Comparison of ENCODE assay signal across 9 cellular contexts in the genomic region with DNA sequence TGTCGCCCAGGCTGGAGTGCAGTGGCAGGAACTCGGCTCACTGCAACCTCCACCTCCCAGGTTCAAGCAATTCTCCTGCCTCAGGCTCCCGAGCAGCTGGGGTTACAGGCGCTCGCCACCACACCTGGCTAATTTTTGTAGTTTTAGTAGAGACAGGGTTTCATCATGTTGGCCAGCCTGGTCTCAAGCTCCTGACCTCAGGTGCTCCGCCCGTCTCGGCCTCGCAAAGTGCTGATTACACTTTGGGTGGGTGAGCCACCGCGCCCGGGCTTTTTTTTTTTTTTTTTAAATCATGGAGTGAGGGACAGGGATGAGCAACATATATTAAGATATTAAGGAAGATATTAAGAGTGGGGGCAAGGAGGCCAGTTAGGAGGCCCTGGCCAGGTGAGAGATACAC. TPM values are rescaled to one million over a fixed set of nuclear protein-coding genes. Genes with fewer than 3 reads are reported as not detected.
DNase-seq lines count a peak whose midpoint lies in the region; ATAC-seq and TF ChIP-seq lines count a peak whose summit lies in the region.
"Not testable (repeated sequence)": the region's sequence is repeated elsewhere in the genome, so short reads cannot be mapped to it uniquely, and the experiment has no call there.
"Had no signal": no experiment of that assay in that cellular context is flagged by ENCODE, and none has a peak within 500 bp of the region (broad histone marks: within the 10 kb centered on the region; RNA-seq: fewer than 3 reads in every experiment).

No MANE protein-coding gene starts in this region.

- POLR2A ChIA-PET in RWPE1 (lab: Yijun Ruan, JAX; ENCODE audit: low non-redundant PET) = interaction anchor here (0.7 to 1.7 kb wide), 3 partner anchors 48 to 625 kb away, joined by 3 to 5 read pairs (median 3); no protein-coding TSS in a partner anchor
- POLR2A ChIA-PET in naive thymus-derived CD4-positive, alpha-beta T cell (lab: Charles Lee) = interaction anchor here (0.7 to 7.8 kb wide), 6 partner anchors 8 to 632 kb away, joined by 3 to 74 read pairs (median 16); a partner anchor contains a TSS

- H3K27ac ChIP-seq in C4-2B = peak overlapping the region; percentile 78
- peak overlapping the region; percentile 72 for H3K27ac ChIP-seq in HL-60 (replicated peaks)
- H3K27ac ChIP-seq in RWPE1 = peak overlapping the region; percentile 50
- H3K27ac ChIP-seq in left ventricle myocardium inferior (replicated peaks) = not testable (repeated sequence)
- peak overlapping the region; percentile 79 for H3K27ac ChIP-seq in naive thymus-derived CD4-positive, alpha-beta T cell (ENCODE audit: low read depth, low read length)
- H3K27ac ChIP-seq in spleen = peak overlapping the region in 4 of 8 donors; percentile 90 to 97 (median 94)

- CTCF ChIA-PET in RWPE1 (lab: Yijun Ruan, JAX) = interaction anchor here (0.6 to 2.0 kb wide), 3 partner anchors 45 to 645 kb away, joined by 3 to 6 read pairs (median 3); no protein-coding TSS in a partner anchor
- CTCF ChIA-PET in naive thymus-derived CD4-positive, alpha-beta T cell (lab: Charles Lee) = interaction anchor here (0.6 to 0.9 kb wide), 2 partner anchors 252 to 546 kb away, joined by 3 to 5 read pairs; no protein-coding TSS in a partner anchor

- TF ChIP-seq POLR2A in spleen (IDR thresholded peaks at IDR 0.05) = not testable (repeated sequence)

- not testable (repeated sequence) for TF ChIP-seq CTCF in C4-2B (conservative IDR thresholded peaks at IDR 0.05); HL-60 (IDR thresholded peaks at IDR 0.05; ENCODE audit: insufficient read depth, low read length); RWPE1 (conservative IDR thresholded peaks at IDR 0.05; ENCODE audit: low read depth); left ventricle myocardium inferior (IDR thresholded peaks at IDR 0.05; ENCODE audit: borderline replicate concordance); spleen (IDR thresholded peaks at IDR 0.05 in 8 of 11, conservative IDR thresholded peaks at IDR 0.05 in 3 of 11)

- intact Hi-C loops in left ventricle myocardium inferior (cut with micrococcal nuclease); spleen (cut with DNase I; ENCODE audit: low total_unique reads): not testable (repeated sequence)
- intact Hi-C loops in naive thymus-derived CD4-positive, alpha-beta T cell (cut with micrococcal nuclease) = loop anchor here (5.0 to 10.0 kb wide), 5 partner anchors 455 to 1287 kb away; a partner anchor contains a TSS

- not testable (repeated sequence) for H3K27me3 ChIP-seq in HL-60 (ENCODE audit: insufficient read depth, poor library complexity, severe bottlenecking); left ventricle myocardium inferior (ENCODE audit: low read depth); naive thymus-derived CD4-positive, alpha-beta T cell (ENCODE audit: control insufficient read depth in 2 of 2, insufficient read depth in 2 of 2, low read length in 2 of 2); spleen (replicated peaks in 1 of 7)

- not testable (repeated sequence) for H3K27me3 Mint-ChIP-seq in activated T-cell treated with anti-CD3 and anti-CD28 coated beads, Interleukin-2, amount 50 U/mL, for 24 hours; central memory CD8-positive, alpha-beta T cell; naive thymus-derived CD4-positive, alpha-beta T cell

- WGBS in spleen, 5 donors = 86 to 95% (median 92%) methylated on average over 12 of the region's 12 CpGs

- H3K27ac Mint-ChIP-seq in activated T-cell treated with anti-CD3 and anti-CD28 coated beads, Interleukin-2, amount 50 U/mL, for 24 hours = peak overlapping the region; percentile 98
- H3K27ac Mint-ChIP-seq in central memory CD8-positive, alpha-beta T cell (ENCODE audit: low read depth) = peak overlapping the region; percentile 99
- peak overlapping the region; percentile 85 to 99 (median 98) for H3K27ac Mint-ChIP-seq in naive thymus-derived CD4-positive, alpha-beta T cell

- H3K9me3 ChIP-seq in left ventricle myocardium inferior (replicated peaks); naive thymus-derived CD4-positive, alpha-beta T cell (ENCODE audit: control insufficient read depth in 2 of 3, low read length in 3 of 3); spleen: not testable (repeated sequence)

- peaks cover 56% of the 10 kb centered on the region for H3K4me1 Mint-ChIP-seq in activated T-cell treated with anti-CD3 and anti-CD28 coated beads, Interleukin-2, amount 50 U/mL, for 24 hours (ENCODE audit: low read depth)
- peaks cover 50% of the 10 kb centered on the region for H3K4me1 Mint-ChIP-seq in central memory CD8-positive, alpha-beta T cell
- H3K4me1 Mint-ChIP-seq in naive thymus-derived CD4-positive, alpha-beta T cell = peaks cover 19 to 72% (median 64%) of the 10 kb centered on the region in 7 donors

- peaks cover 61% of the 10 kb centered on the region for H3K36me3 Mint-ChIP-seq in activated T-cell treated with anti-CD3 and anti-CD28 coated beads, Interleukin-2, amount 50 U/mL, for 24 hours (ENCODE audit: low read depth)
- H3K36me3 Mint-ChIP-seq in central memory CD8-positive, alpha-beta T cell (ENCODE audit: insufficient read depth) = peaks cover 28% of the 10 kb centered on the region
- peaks cover 0 to 12% (median 3%) of the 10 kb centered on the region in 5 donors for H3K36me3 Mint-ChIP-seq in naive thymus-derived CD4-positive, alpha-beta T cell

- peaks cover 21% of the 10 kb centered on the region for H3K36me3 ChIP-seq in left ventricle myocardium inferior
- not testable (repeated sequence) for H3K36me3 ChIP-seq in naive thymus-derived CD4-positive, alpha-beta T cell (ENCODE audit: control insufficient read depth in 2 of 3, insufficient read depth in 3 of 3, low read length in 3 of 3)
- peaks cover 0 to 25% (median 17%) of the 10 kb centered on the region in 6 donors for H3K36me3 ChIP-seq in spleen

- not testable (repeated sequence) for H3K9me3 Mint-ChIP-seq in activated T-cell treated with anti-CD3 and anti-CD28 coated beads, Interleukin-2, amount 50 U/mL, for 24 hours; central memory CD8-positive, alpha-beta T cell; naive thymus-derived CD4-positive, alpha-beta T cell

- peak overlapping the region; percentile 94 for H3K4me3 Mint-ChIP-seq in activated T-cell treated with anti-CD3 and anti-CD28 coated beads, Interleukin-2, amount 50 U/mL, for 24 hours
- H3K4me3 Mint-ChIP-seq in central memory CD8-positive, alpha-beta T cell = peak overlapping the region; percentile 92
- peak overlapping the region; percentile 83 to 98 (median 95) for H3K4me3 Mint-ChIP-seq in naive thymus-derived CD4-positive, alpha-beta T cell

- DNase-seq in HL-60 (ENCODE audit: low read depth in 1 of 2, low spot score in 1 of 2); RWPE1 (ENCODE audit: low spot score); activated T-cell treated with anti-CD3 and anti-CD28 coated beads, Interleukin-2, amount 50 U/mL, for 24 hours; central memory CD8-positive, alpha-beta T cell (ENCODE audit: low spot score in 2 of 2); left ventricle myocardium inferior; naive thymus-derived CD4-positive, alpha-beta T cell: not testable (repeated sequence)
- DNase-seq in spleen = peak; percentile 74

- H3K4me1 ChIP-seq in left ventricle myocardium inferior (peaks cover 61% of the 10 kb centered on the region), spleen (peaks cover 24 to 88% (median 58%) of the 10 kb centered on the region in 6 donors)
- H3K4me1 ChIP-seq in naive thymus-derived CD4-positive, alpha-beta T cell (ENCODE audit: control insufficient read depth in 2 of 2, insufficient read depth in 2 of 2, low read length in 2 of 2) = peaks cover 25 to 33% of the 10 kb centered on the region in 2 donors

- not testable (repeated sequence) for ATAC-seq in central memory CD8-positive, alpha-beta T cell (replicated peaks; ENCODE audit: extremely low read depth, poor library complexity, severe bottlenecking); naive thymus-derived CD4-positive, alpha-beta T cell

- H3K4me3 ChIP-seq in HL-60 (replicated peaks; ENCODE audit: insufficient read depth, low read length) = peak overlapping the region; percentile 52
- H3K4me3 ChIP-seq in left ventricle myocardium inferior = peak overlapping the region; percentile 93
- H3K4me3 ChIP-seq in naive thymus-derived CD4-positive, alpha-beta T cell (ENCODE audit: low read length) = peak overlapping the region; percentile 77
- H3K4me3 ChIP-seq in spleen = peak overlapping the region in 7 of 8 donors; percentile 68 to 92 (median 82)

RNA-seq across cellular contexts. Expression of a gene that starts 1.2 kb away (rescaled TPM):
- total RNA-seq in left ventricle myocardium inferior (24.6 TPM), spleen (10 to 100 TPM; 33.0 to 98.2 (median 48.6) TPM)
- total RNA-seq in naive thymus-derived CD4-positive, alpha-beta T cell = 10 to 100 TPM; 29.9 to 75.2 (median 63.1) TPM
- 10 to 100 TPM; 27.4 to 28.5 TPM for polyA plus RNA-seq in naive thymus-derived CD4-positive, alpha-beta T cell
- polyA plus RNA-seq in spleen = 10 to 100 TPM; 27.5 to 29.1 (median 27.8) TPM

RNA-seq across cellular contexts. Expression of a gene that starts 2.2 kb away (rescaled TPM):
- total RNA-seq in left ventricle myocardium inferior (6.2 TPM), spleen (10 to 100 TPM in 6 of 7 donors, 1 to 10 TPM in 1; 9.8 to 22.1 (median 14.4) TPM)
- total RNA-seq in naive thymus-derived CD4-positive, alpha-beta T cell = 10 to 100 TPM; 11.3 to 20.3 (median 15.8) TPM
- polyA plus RNA-seq in naive thymus-derived CD4-positive, alpha-beta T cell = 10 to 100 TPM; 13.8 to 21.1 TPM
- 1 to 10 TPM; 3.7 to 5.1 (median 3.9) TPM for polyA plus RNA-seq in spleen

RNA-seq across cellular contexts. Expression of a gene that starts 25.2 kb away (rescaled TPM):
- 1.6 TPM for total RNA-seq in left ventricle myocardium inferior
- total RNA-seq in naive thymus-derived CD4-positive, alpha-beta T cell = 10 to 100 TPM in 2 of 5 experiments, 1 to 10 TPM in 3; 3.1 to 13.9 (median 4.9) TPM
- polyA plus RNA-seq in naive thymus-derived CD4-positive, alpha-beta T cell = under 1 TPM in 1 of 2 donors, not detected in 1; 0.26 TPM
- total RNA-seq in spleen = 1 to 10 TPM; 4.2 to 7.7 (median 5.9) TPM
- 10 to 100 TPM in 2 of 3 donors, 1 to 10 TPM in 1; 7.7 to 24.8 (median 12.1) TPM for polyA plus RNA-seq in spleen

RNA-seq across cellular contexts. Expression of a gene that starts 43.5 kb away (rescaled TPM):
- total RNA-seq in left ventricle myocardium inferior (not detected), spleen (under 1 TPM in 1 of 7 donors, not detected in 6; 0.30 TPM)
- not detected for total RNA-seq in naive thymus-derived CD4-positive, alpha-beta T cell
- not detected for polyA plus RNA-seq in naive thymus-derived CD4-positive, alpha-beta T cell
- polyA plus RNA-seq in spleen = not detected
- polyA plus RNA-seq: BJ had no signal
